20 cellular contexts compared by ENCODE assay signal in the genomic region with DNA sequence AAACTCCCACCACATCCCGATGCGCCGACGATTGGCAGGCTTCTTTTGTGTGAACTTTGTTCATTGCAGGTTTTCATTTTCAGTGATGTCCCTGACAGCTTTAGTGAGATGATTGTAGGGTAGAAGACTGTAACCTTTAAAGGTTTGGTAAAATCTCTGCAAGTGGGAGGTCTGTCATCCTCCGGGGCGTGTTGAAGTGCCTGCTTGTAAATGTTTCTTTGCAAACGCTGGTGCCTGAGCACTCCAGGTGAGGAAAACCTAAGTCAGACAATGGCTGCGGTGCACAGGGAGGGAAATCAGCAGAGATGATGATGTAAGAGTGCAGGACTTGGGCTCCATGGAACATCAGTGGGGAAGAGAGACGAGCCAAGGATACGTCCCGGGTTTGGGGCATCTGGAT.
"Had no signal": no experiment of that assay in that cellular context is flagged by ENCODE, and none has a peak within 500 bp of the region (broad histone marks: within the 10 kb centered on the region; RNA-seq: fewer than 3 reads in every experiment).

No MANE protein-coding gene starts in this region.

- H3K9me3 ChIP-seq: colonic mucosa, right atrium auricular region, sigmoid colon, stomach, thyroid gland, upper lobe of left lung, uterus had no signal

- H3K27ac ChIP-seq: colonic mucosa, foreskin keratinocyte, hepatocyte, right atrium auricular region, sigmoid colon, skin epidermis, thyroid gland, uterus had no signal

- H3K4me1 ChIP-seq: colonic mucosa, foreskin keratinocyte, thyroid gland, uterus had no signal

- H3K27me3 ChIP-seq: colonic mucosa, hepatocyte, right atrium auricular region, stomach, thyroid gland, upper lobe of left lung, uterus had no signal

- DNase-seq: colonic mucosa; effector CD4-positive, alpha-beta T cell; endodermal cell; erythroblast; foreskin keratinocyte; left colon; mesendoderm; naive thymus-derived CD8-positive, alpha-beta T cell; posterior cingulate gyrus; sigmoid colon; stimulated activated CD4-positive, alpha-beta T cell treated with anti-CD3 and anti-CD28 coated beads, Interleukin-2, amount 100 ng/mL, for 24 hours; stimulated activated CD4-positive, alpha-beta T cell treated with anti-CD3 and anti-CD28 coated beads, Interleukin-4, amount 100 ng/mL, for 4 hours; stimulated activated naive B cell treated with anti-CD40 and anti-IgM and Interleukin-4, amounts not matched to agents 10 μg/mL and 1 μg/mL and 100 μg/mL, for 72 hours; stomach; thyroid gland; upper lobe of left lung; uterus had no signal

- H3K4me2 ChIP-seq: hepatocyte had no signal

- H3K4me3 ChIP-seq: colonic mucosa, hepatocyte, right atrium auricular region, sigmoid colon, skin epidermis, stomach, thyroid gland, upper lobe of left lung, uterus had no signal

- H3K36me3 ChIP-seq: colonic mucosa, right atrium auricular region, sigmoid colon, stomach, thyroid gland, upper lobe of left lung, uterus had no signal

- H2AFZ ChIP-seq: hepatocyte had no signal

- H3K79me2 ChIP-seq: hepatocyte had no signal

- ATAC-seq: foreskin keratinocyte; left colon; naive thymus-derived CD8-positive, alpha-beta T cell; stimulated activated naive B cell treated with anti-CD40 and anti-IgM and Interleukin-4, amounts not matched to agents 10 μg/mL and 1 μg/mL and 100 μg/mL, for 72 hours had no signal
